Comparison of ENCODE assay signal across 23 cellular contexts in the genomic region with DNA sequence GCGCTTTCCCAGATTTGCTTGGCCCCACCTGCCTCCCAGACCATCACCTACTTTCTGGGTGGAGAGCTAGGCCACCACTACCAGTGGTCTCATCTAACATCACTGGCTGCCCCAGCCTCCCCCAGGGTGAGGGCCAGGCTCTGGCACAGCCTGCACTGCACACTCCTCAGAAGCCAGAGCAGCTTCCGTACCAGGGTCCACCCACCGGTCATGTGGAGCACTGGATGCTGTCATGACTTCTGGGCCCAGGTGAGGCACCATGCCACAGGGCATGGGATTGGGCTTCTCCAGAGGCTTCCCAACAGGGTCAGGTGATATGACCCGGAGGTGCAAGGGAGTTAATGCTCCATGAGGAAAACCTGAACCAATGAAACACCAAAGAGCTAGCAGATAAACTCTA. TPM values are rescaled to one million over a fixed set of nuclear protein-coding genes. Genes with fewer than 3 reads are reported as not detected.
DNase-seq lines count a peak whose midpoint lies in the region; ATAC-seq and TF ChIP-seq lines count a peak whose summit lies in the region.
"Had no signal": no experiment of that assay in that cellular context is flagged by ENCODE, and none has a peak within 500 bp of the region (broad histone marks: within the 10 kb centered on the region; RNA-seq: fewer than 3 reads in every experiment).

No MANE protein-coding gene starts in this region.

- no peak for TF ChIP-seq POLR2A in spleen (IDR thresholded peaks at IDR 0.05)

- no peaks in the 10 kb centered on the region for H3F3A ChIP-seq in MM.1S (ENCODE audit: insufficient read depth, low read length)

- H3K4me1 ChIP-seq in spleen (no peaks in the 10 kb centered on the region), MM.1S (ENCODE audit: low read length) (no peaks in the 10 kb centered on the region)
- H3K4me1 ChIP-seq: BE2C, BLaER1 had no signal

- no peaks in the 10 kb centered on the region for H4K20me1 ChIP-seq in MM.1S (ENCODE audit: insufficient read depth, low read length)
- H4K20me1 ChIP-seq: BLaER1 had no signal

- H3K9me3 Mint-ChIP-seq in activated naive CD4-positive, alpha-beta T cell treated with anti-CD3 and anti-CD28 coated beads, Interleukin-2, amount 50 U/mL, for 72 hours: no peaks in the 10 kb centered on the region
- H3K9me3 Mint-ChIP-seq: CD4-positive, alpha-beta memory T cell; CD4-positive, CD25-positive, alpha-beta regulatory T cell; CD8-positive, alpha-beta memory T cell had no signal

- H3K36me3 ChIP-seq in spleen (no peaks in the 10 kb centered on the region), MM.1S (replicated peaks; ENCODE audit: insufficient read depth, low read length) (no peaks in the 10 kb centered on the region)
- H3K36me3 ChIP-seq: BE2C, BLaER1 had no signal

- H3K9me2 ChIP-seq in MM.1S (replicated peaks; ENCODE audit: insufficient read depth, low read length): no peaks in the 10 kb centered on the region

- no peak overlapping the region for H3K4me2 ChIP-seq in MM.1S (ENCODE audit: low read depth, low read length)
- H3K4me2 ChIP-seq: BLaER1 had no signal

- no peaks in the 10 kb centered on the region for H3K79me2 ChIP-seq in MM.1S (ENCODE audit: low read length)

- H3K4me3 ChIP-seq in spleen: no peak overlapping the region
- no peak overlapping the region for H3K4me3 ChIP-seq in MM.1S (ENCODE audit: low read length)
- H3K4me3 ChIP-seq: BLaER1, GM12878 had no signal

- H3K9me3 ChIP-seq in spleen: no peaks in the 10 kb centered on the region
- no peaks in the 10 kb centered on the region for H3K9me3 ChIP-seq in MM.1S (replicated peaks; ENCODE audit: insufficient read depth, low read length)
- H3K9me3 ChIP-seq: BE2C, BLaER1 had no signal

- TF ChIP-seq CTCF in spleen (IDR thresholded peaks at IDR 0.05 in 8 of 11, conservative IDR thresholded peaks at IDR 0.05 in 3 of 11) (no peak), MM.1S (IDR thresholded peaks at IDR 0.05; ENCODE audit: low read length) (no peak)

- ATAC-seq in esophagus mucosa (peak; percentile 21), HG03039 (IDR thresholded peaks at IDR 0.05; ENCODE audit: unreplicated experiment) (no peak)
- no peak for ATAC-seq in activated naive CD4-positive, alpha-beta T cell treated with anti-CD3 and anti-CD28 coated beads, Interleukin-2, amount 50 U/mL, for 72 hours
- ATAC-seq: GM12878 had no signal

- 95 to 100% (median 97%) methylated on average over 3 to 4 of the region's 4 CpGs for WGBS in spleen, 5 donors

- H3K27ac ChIP-seq in spleen (no peak overlapping the region), MM.1S (ENCODE audit: low read length) (no peak overlapping the region)
- H3K27ac ChIP-seq: BLaER1 had no signal

- DNase-seq in spleen: peak; percentile 47
- no peak for DNase-seq in MM.1S
- DNase-seq in activated naive CD4-positive, alpha-beta T cell treated with anti-CD3 and anti-CD28 coated beads, Interleukin-2, amount 50 U/mL, for 72 hours (ENCODE audit: low spot score in 2 of 2): no peak
- DNase-seq: 8988T; ACHN; BE2C; C1 segment of cervical spinal cord; CD4-positive, alpha-beta memory T cell; CD4-positive, CD25-positive, alpha-beta regulatory T cell; CD8-positive, alpha-beta memory T cell; COR-L47; DMS 273 treated with DMSO at 0.1 percent for 48 hours; DMS153; DMS79; DND-41; EL; GDM1 had no signal

- H3K27me3 ChIP-seq in spleen (replicated peaks in 1 of 7) (peaks cover 0 to 57% (median 0%) of the 10 kb centered on the region in 7 donors), MM.1S (replicated peaks; ENCODE audit: insufficient read depth, low read length) (no peaks in the 10 kb centered on the region)
- H3K27me3 ChIP-seq: BE2C, BLaER1 had no signal

- intact Hi-C loops in spleen (cut with DNase I; ENCODE audit: low total_unique reads): no loop called here

- no peak overlapping the region for H3K27ac Mint-ChIP-seq in activated naive CD4-positive, alpha-beta T cell treated with anti-CD3 and anti-CD28 coated beads, Interleukin-2, amount 50 U/mL, for 72 hours
- H3K27ac Mint-ChIP-seq: CD14-positive monocyte; CD4-positive, alpha-beta memory T cell; CD4-positive, CD25-positive, alpha-beta regulatory T cell; CD8-positive, alpha-beta memory T cell had no signal

- no peak overlapping the region for H2AFZ ChIP-seq in MM.1S (ENCODE audit: low read length)

- no peak overlapping the region for H3K9ac ChIP-seq in MM.1S (ENCODE audit: low read length)
- H3K9ac ChIP-seq: BLaER1 had no signal

- no peaks in the 10 kb centered on the region for H3K36me3 Mint-ChIP-seq in activated naive CD4-positive, alpha-beta T cell treated with anti-CD3 and anti-CD28 coated beads, Interleukin-2, amount 50 U/mL, for 72 hours
- H3K36me3 Mint-ChIP-seq: CD14-positive monocyte; CD4-positive, alpha-beta memory T cell; CD4-positive, CD25-positive, alpha-beta regulatory T cell; CD8-positive, alpha-beta memory T cell had no signal

RNA-seq across cellular contexts. Expression of a gene that starts 14.0 kb away (rescaled TPM):
- total RNA-seq in esophagus mucosa (not detected), spleen (under 1 TPM in 4 of 7 donors, not detected in 3; 0.14 to 0.61 (median 0.39) TPM)
- under 1 TPM in 2 of 3 donors, not detected in 1; 0.02 to 0.03 TPM for polyA plus RNA-seq in spleen
- total RNA-seq in activated naive CD4-positive, alpha-beta T cell treated with anti-CD3 and anti-CD28 coated beads, Interleukin-2, amount 50 U/mL, for 72 hours: not detected
- total RNA-seq: CD4-positive, alpha-beta memory T cell; CD4-positive, CD25-positive, alpha-beta regulatory T cell; CD8-positive, alpha-beta memory T cell had no signal
- polyA plus RNA-seq: AG04450; CD14-positive monocyte; CD8-positive, alpha-beta memory T cell had no signal

RNA-seq across cellular contexts. Expression of a gene that starts 53.9 kb away (rescaled TPM):
- total RNA-seq in esophagus mucosa (13.7 TPM), spleen (10 to 100 TPM; 23.1 to 30.7 (median 28.1) TPM)
- 10 to 100 TPM in 2 of 3 donors, 1 to 10 TPM in 1; 8.8 to 13.1 (median 10.7) TPM for polyA plus RNA-seq in spleen
- total RNA-seq in activated naive CD4-positive, alpha-beta T cell treated with anti-CD3 and anti-CD28 coated beads, Interleukin-2, amount 50 U/mL, for 72 hours: 10 to 100 TPM; 11.2 to 27.0 TPM
